Comparison of ENCODE assay signal across 4 cellular contexts in the genomic region with DNA sequence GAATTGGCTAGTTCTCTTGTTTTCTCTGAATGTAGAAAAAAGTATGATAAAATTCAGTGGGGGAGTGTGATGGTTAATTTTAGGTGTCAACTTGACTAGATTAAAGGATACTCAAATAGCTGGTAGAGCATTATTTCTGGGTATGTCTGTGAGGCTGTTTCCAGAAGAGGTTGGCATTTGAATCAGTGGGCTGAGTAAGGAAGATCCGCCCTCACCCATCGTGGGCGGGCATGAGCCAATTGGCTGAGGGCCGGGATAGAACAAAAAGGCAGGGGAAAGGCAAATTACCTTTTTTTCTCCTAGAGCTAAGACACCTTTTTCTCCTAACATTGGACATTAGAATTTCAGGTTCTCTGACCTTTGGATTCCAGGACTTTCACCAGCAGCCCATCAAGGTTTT.
"Had no signal": no experiment of that assay in that cellular context is flagged by ENCODE, and none has a peak within 500 bp of the region (broad histone marks: within the 10 kb centered on the region; RNA-seq: fewer than 3 reads in every experiment).

No MANE protein-coding gene starts in this region.

- ATAC-seq: GM23338 had no signal

- DNase-seq: H9, HCEC 1CT, IMR-90 had no signal

- H3K4me1 Mint-ChIP-seq: H9 had no signal

- H3K4me3 Mint-ChIP-seq: GM23338, H9 had no signal

- H3K9me3 Mint-ChIP-seq: GM23338 had no signal

- H3K27ac Mint-ChIP-seq: GM23338, H9 had no signal

- H3K4me2 ChIP-seq: GM23338 had no signal

- H3K4me3 ChIP-seq: GM23338 had no signal
